In the genomic region with DNA sequence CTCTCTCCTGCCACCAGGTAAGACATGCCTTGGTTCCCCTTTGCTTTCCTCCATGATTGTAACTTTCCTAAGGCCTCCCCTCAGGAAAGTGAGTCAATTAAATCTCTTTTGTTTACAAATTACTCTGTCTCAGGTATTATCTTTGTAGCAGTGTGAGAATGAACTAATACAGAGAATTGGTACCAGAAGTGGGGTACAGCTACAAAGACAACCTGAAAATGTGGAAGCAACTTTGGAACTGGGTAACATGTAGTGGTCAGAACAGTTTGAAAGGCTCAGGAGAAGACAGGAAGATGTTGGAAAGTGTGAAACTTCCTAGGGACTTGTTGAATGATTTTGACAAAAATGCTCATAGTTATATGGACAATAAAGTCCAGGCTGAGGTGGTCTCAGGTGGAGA, we compare ENCODE assay signal across 28 cellular contexts.
"Had no signal": no experiment of that assay in that cellular context is flagged by ENCODE, and none has a peak within 500 bp of the region (broad histone marks: within the 10 kb centered on the region; RNA-seq: fewer than 3 reads in every experiment).

No MANE protein-coding gene starts in this region.

- ATAC-seq: effector memory CD8-positive, alpha-beta T cell; esophagus mucosa; foreskin keratinocyte; gastrocnemius medialis; gastroesophageal sphincter; heart left ventricle; heart right ventricle had no signal

- H3K36me3 ChIP-seq: colonic mucosa, esophagus muscularis mucosa, esophagus squamous epithelium, gastrocnemius medialis, gastroesophageal sphincter, heart left ventricle, heart right ventricle had no signal

- H3K4me3 ChIP-seq: colonic mucosa, coronary artery, dorsolateral prefrontal cortex, esophagus muscularis mucosa, esophagus squamous epithelium, gastrocnemius medialis, gastroesophageal sphincter, heart left ventricle, heart right ventricle had no signal

- H3K4me1 ChIP-seq: colonic mucosa, esophagus muscularis mucosa, esophagus squamous epithelium, foreskin keratinocyte, gastrocnemius medialis, gastroesophageal sphincter, heart left ventricle, heart right ventricle had no signal

- H3K27ac ChIP-seq: colonic mucosa, coronary artery, dorsolateral prefrontal cortex, epithelial cell of prostate, esophagus muscularis mucosa, esophagus squamous epithelium, foreskin keratinocyte, gastrocnemius medialis, gastroesophageal sphincter, heart left ventricle, heart right ventricle had no signal

- H3K27me3 ChIP-seq: colonic mucosa, esophagus muscularis mucosa, esophagus squamous epithelium, foreskin keratinocyte, gastrocnemius medialis, gastroesophageal sphincter, heart left ventricle, heart right ventricle had no signal

- FAIRE-seq: colon, endometrium, endothelial cell of umbilical vein, frontal cortex had no signal

- DNase-seq: colonic mucosa; cortex of kidney; dermis blood vessel endothelial cell; dorsolateral prefrontal cortex; effector CD4-positive, alpha-beta T cell; effector CD8-positive, alpha-beta T cell; effector memory CD4-positive, alpha-beta T cell; effector memory CD8-positive, alpha-beta T cell; endodermal cell; erythroblast; esophagus squamous epithelium; foreskin fibroblast; foreskin keratinocyte; foreskin melanocyte; gastrocnemius medialis; glutamatergic neuron; head of caudate nucleus; heart left ventricle; heart right ventricle had no signal

- H3K9me3 ChIP-seq: colonic mucosa, gastrocnemius medialis had no signal
